ENCODE assay signal across 9 cellular contexts in the genomic region with DNA sequence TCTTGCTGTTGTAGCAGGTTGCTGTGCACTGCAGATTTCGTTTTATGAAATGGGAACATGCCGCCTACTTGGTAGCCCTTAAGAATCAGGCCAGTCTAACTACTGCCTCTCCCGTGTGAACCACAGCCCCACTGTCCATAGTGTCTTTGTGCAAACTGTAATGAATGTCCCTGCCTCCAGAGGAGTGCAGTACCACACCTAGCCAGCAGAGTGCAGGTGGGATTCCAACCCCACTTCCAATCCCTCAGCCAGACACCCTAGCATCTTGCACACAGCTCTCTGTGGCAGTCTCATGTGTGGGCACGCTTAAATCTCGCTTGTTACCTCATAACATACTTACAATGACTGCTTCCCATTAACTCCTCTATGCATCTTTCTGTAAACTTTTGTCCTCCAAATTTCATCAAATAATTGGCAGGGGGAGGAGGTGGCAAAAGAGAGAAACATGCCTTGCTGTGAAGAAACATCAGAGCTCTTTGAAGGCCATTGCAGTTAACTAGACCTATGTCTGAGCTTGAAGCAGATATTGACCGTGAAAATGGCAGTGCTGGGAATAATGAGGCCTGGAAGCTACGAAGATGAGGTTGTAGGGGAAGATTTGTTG. TPM values are rescaled to one million over a fixed set of nuclear protein-coding genes. Genes with fewer than 3 reads are reported as not detected.
DNase-seq lines count a peak whose midpoint lies in the region; TF ChIP-seq lines count a peak whose summit lies in the region.
"Had no signal": no experiment of that assay in that cellular context is flagged by ENCODE, and none has a peak within 500 bp of the region (broad histone marks: within the 10 kb centered on the region; RNA-seq: fewer than 3 reads in every experiment).

No MANE protein-coding gene starts in this region.

- H3K27me3 ChIP-seq in PC-9 (ENCODE audit: insufficient read depth, low read depth) (no peaks in the 10 kb centered on the region), ascending aorta (no peaks in the 10 kb centered on the region)

- H3K27me3 Mint-ChIP-seq in mesothelial cell of epicardium (ENCODE audit: low read depth), result no peaks in the 10 kb centered on the region

- no peaks in the 10 kb centered on the region for H3F3A ChIP-seq in PC-9 (ENCODE audit: insufficient read depth, low read depth)

- peaks cover 2% of the 10 kb centered on the region for H3K4me1 Mint-ChIP-seq in mesothelial cell of epicardium

- TF ChIP-seq CTCF in GM12872 (IDR thresholded peaks at IDR 0.05; ENCODE audit: insufficient read depth, low read depth, low read length) (peak; percentile 96), HFF-Myc (IDR thresholded peaks at IDR 0.05; ENCODE audit: low read depth, low read length, missing control alignments) (peak; percentile 76), PC-9 (conservative IDR thresholded peaks at IDR 0.05) (peak; percentile 85), ascending aorta (IDR thresholded peaks at IDR 0.05) (peak in 2 of 3 experiments; percentile 15 to 46), mesothelial cell of epicardium (IDR thresholded peaks at IDR 0.05; ENCODE audit: unreplicated experiment) (peak; percentile 85)

- CTCF ChIA-PET in PC-9 (lab: Charles Lee), result interaction anchor here (0.6 to 1.1 kb wide), 2 partner anchors 358 to 1107 kb away, joined by 3 read pairs; no protein-coding TSS in a partner anchor

- no peak overlapping the region for H2AFZ ChIP-seq in PC-9

- POLR2A ChIA-PET in PC-9 (lab: Charles Lee; ENCODE audit: unreplicated experiment), result interaction anchor here (0.7 kb wide), 1 partner anchor 12 kb away, joined by 4 read pairs; no protein-coding TSS in a partner anchor

- H3K4me3 Mint-ChIP-seq in mesothelial cell of epicardium, result no peak overlapping the region

- no peaks in the 10 kb centered on the region for H3K9me3 Mint-ChIP-seq in mesothelial cell of epicardium

- H3K36me3 Mint-ChIP-seq in mesothelial cell of epicardium, result peaks cover 16% of the 10 kb centered on the region

- H3K9me2 ChIP-seq in PC-9 (ENCODE audit: insufficient read depth), result no peaks in the 10 kb centered on the region

- no peak overlapping the region for H3K4me2 ChIP-seq in PC-9

- no peaks in the 10 kb centered on the region for H3K79me2 ChIP-seq in PC-9 (ENCODE audit: low read depth)

- intact Hi-C loops in PC-9 (cut with micrococcal nuclease; ENCODE audit: unreplicated experiment), result no loop called here
- intact Hi-C loops in ascending aorta (cut with DNase I), result no loop called here

- DNase-seq in HFF-Myc (ENCODE audit: extremely low read depth, low read depth) (no peak), PC-9 (peak in 1 of 2 experiments; percentile 33), ascending aorta (ENCODE audit: low spot score in 2 of 2) (no peak), mesothelial cell of epicardium (ENCODE audit: low spot score in 2 of 2, unreplicated experiment in 2 of 2) (no peak), NCI-H345 (lab: John Stamatoyannopoulos, UW) (no peak), NCI-H2171 treated with DMSO at 0.1 percent for 48 hours (lab: John Stamatoyannopoulos, UW) (no peak), NCI-H1436 treated with DMSO at 0.1 percent for 48 hours (lab: John Stamatoyannopoulos, UW) (no peak)

- no peak overlapping the region for H3K4me3 ChIP-seq in HFF-Myc (replicated peaks; ENCODE audit: low read depth, low read length)
- no peak overlapping the region for H3K4me3 ChIP-seq in PC-9
- no peak overlapping the region for H3K4me3 ChIP-seq in ascending aorta
- H3K4me3 ChIP-seq: SK-N-MC had no signal

- H3K36me3 ChIP-seq in PC-9 (ENCODE audit: low read depth), result no peaks in the 10 kb centered on the region
- H3K36me3 ChIP-seq in ascending aorta, result peaks cover 53 to 80% of the 10 kb centered on the region in 2 donors

- H3K4me1 ChIP-seq in PC-9 (replicated peaks; ENCODE audit: insufficient read depth) (no peaks in the 10 kb centered on the region), ascending aorta (peaks cover 4 to 6% of the 10 kb centered on the region in 2 donors)

- no TSS peak for BruUV-seq in PC-9 (replicated peaks; lab: Mats Ljungman, UMichigan)

- H3K9me3 ChIP-seq in PC-9 (ENCODE audit: insufficient read depth, low read depth), result no peaks in the 10 kb centered on the region
- H3K9me3 ChIP-seq in ascending aorta, result no peaks in the 10 kb centered on the region

- no peak overlapping the region for H3K27ac Mint-ChIP-seq in mesothelial cell of epicardium

- H3K27ac ChIP-seq in PC-9 (no peak overlapping the region), ascending aorta (no peak overlapping the region)
- H3K27ac ChIP-seq: SK-N-MC had no signal

- no peaks in the 10 kb centered on the region for H4K20me1 ChIP-seq in PC-9 (ENCODE audit: insufficient read depth)

RNA-seq across cellular contexts. Expression of a gene that starts 47.2 kb away (rescaled TPM):
- total RNA-seq in PC-9 (2021) (0.37 and 0.43 TPM in 2 replicates), ascending aorta (not detected), mesothelial cell of epicardium (0.16 TPM in 1 of 3 replicates, not detected in the others)

RNA-seq across cellular contexts. Expression of a gene that starts 47.4 kb away (rescaled TPM):
- 11.4 and 14.5 TPM in 2 replicates for total RNA-seq in PC-9 (2021)
- total RNA-seq in ascending aorta, result 0.64 TPM
- total RNA-seq in mesothelial cell of epicardium, result 6.5 to 10.3 TPM (median 8.1 TPM) in 3 replicates

Comparison
In these comparisons a context has a peak if more than half of its experiments do, and no peak if none do; other contexts are left out.
1. CTCF ChIP-seq: peak in every context shown above with its lines; median percentile 96 in GM12872; 85 in PC-9; 85 in mesothelial cell of epicardium; 76 in HFF-Myc; 30 in ascending aorta.